Comparison of ENCODE assay signal across 8 cellular contexts in the genomic region with DNA sequence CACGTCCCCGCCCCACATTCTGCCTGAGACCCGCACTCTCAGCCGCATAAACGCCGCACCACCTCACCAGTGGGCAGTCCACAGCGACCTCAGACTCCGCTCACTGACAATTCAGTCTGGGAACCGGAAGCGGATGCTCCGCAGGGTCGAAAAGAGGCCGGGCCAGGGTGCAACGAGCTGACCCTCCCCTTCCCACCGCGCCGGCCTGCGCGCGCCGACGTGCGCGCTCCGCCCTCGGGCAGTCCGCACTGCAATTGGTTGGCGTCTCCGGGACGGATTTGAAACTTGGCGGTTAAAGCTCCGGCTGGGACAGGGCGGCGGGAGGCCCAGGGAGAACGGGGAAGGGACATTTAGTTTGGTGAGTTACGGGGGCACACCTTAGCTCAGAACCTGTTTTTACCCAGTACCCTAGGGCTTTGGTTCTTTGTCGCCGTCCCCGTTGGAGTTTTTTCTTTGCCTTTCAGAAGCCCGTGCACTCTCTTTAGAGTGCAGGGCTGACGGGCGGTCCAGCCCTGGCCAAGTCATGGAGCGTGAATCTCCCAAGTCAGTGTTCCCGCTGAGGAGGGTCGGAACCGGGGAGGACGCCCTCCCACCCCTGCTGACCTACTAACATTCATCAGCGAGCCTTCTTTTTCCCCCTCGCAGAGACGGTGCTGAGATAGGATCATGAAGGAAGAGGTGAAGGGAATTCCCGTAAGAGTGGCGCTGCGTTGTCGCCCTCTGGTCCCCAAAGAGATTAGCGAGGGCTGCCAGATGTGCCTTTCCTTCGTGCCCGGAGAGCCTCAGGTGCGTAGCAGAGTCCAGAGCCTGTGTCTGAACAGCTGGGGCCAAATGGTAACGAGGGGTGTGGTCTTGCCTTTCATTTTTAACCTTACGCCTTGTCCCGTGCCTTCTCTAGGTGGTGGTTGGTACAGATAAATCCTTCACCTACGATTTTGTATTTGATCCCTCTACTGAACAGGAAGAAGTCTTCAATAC. TPM values are rescaled to one million over a fixed set of nuclear protein-coding genes. Genes with fewer than 3 reads are reported as not detected.
DNase-seq lines count a peak whose midpoint lies in the region; ATAC-seq, FAIRE-seq and TF ChIP-seq lines count a peak whose summit lies in the region.

A gene with protein sequence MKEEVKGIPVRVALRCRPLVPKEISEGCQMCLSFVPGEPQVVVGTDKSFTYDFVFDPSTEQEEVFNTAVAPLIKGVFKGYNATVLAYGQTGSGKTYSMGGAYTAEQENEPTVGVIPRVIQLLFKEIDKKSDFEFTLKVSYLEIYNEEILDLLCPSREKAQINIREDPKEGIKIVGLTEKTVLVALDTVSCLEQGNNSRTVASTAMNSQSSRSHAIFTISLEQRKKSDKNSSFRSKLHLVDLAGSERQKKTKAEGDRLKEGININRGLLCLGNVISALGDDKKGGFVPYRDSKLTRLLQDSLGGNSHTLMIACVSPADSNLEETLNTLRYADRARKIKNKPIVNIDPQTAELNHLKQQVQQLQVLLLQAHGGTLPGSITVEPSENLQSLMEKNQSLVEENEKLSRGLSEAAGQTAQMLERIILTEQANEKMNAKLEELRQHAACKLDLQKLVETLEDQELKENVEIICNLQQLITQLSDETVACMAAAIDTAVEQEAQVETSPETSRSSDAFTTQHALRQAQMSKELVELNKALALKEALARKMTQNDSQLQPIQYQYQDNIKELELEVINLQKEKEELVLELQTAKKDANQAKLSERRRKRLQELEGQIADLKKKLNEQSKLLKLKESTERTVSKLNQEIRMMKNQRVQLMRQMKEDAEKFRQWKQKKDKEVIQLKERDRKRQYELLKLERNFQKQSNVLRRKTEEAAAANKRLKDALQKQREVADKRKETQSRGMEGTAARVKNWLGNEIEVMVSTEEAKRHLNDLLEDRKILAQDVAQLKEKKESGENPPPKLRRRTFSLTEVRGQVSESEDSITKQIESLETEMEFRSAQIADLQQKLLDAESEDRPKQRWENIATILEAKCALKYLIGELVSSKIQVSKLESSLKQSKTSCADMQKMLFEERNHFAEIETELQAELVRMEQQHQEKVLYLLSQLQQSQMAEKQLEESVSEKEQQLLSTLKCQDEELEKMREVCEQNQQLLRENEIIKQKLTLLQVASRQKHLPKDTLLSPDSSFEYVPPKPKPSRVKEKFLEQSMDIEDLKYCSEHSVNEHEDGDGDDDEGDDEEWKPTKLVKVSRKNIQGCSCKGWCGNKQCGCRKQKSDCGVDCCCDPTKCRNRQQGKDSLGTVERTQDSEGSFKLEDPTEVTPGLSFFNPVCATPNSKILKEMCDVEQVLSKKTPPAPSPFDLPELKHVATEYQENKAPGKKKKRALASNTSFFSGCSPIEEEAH (plus strand): TSS at position 312 of the 978 bp plus-strand sequence. CDS start 355 bp downstream, at position 667.
A gene with protein sequence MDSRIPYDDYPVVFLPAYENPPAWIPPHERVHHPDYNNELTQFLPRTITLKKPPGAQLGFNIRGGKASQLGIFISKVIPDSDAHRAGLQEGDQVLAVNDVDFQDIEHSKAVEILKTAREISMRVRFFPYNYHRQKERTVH (minus strand): TSS at position 135 of the 978 bp plus-strand sequence. CDS start 586 bp downstream, outside the sequence.

- H3K27me3 Mint-ChIP-seq in activated CD4-positive, alpha-beta T cell treated with anti-CD3 and anti-CD28 coated beads, Interleukin-2, amount 10 ng/mL, durations not matched to agents 7 days and 5 days, result no peaks in the 10 kb centered on the region

- WGBS in HepG2 (ENCODE audit: low lambda C conversion rate), result 0% methylated on average over 1 of the region's 62 CpGs

- H3K9me3 ChIP-seq in BE2C (no peaks in the 10 kb centered on the region), HepG2 (ENCODE audit: low read length) (no peaks in the 10 kb centered on the region)

- H3K27ac ChIP-seq in HepG2 (ENCODE audit: extremely low read length, insufficient read depth, low read length), result peak within 1 kb of the TSS; percentile 80

- peak; percentile 97 for FAIRE-seq in HepG2 (lab: Jason Lieb, UNC)

- POLR2A ChIA-PET in activated CD4-positive, alpha-beta T cell treated with anti-CD3 and anti-CD28 coated beads, Interleukin-2, amount 10 ng/mL, durations not matched to agents 7 days and 5 days (lab: Charles Lee), result interaction anchor here (0.7 to 1.1 kb wide), 2 partner anchors 122 to 123 kb away, joined by 3 read pairs; no protein-coding TSS in a partner anchor
- POLR2A ChIA-PET in HepG2 (lab: Yijun Ruan, JAX), result interaction anchor here (1.0 to 1.1 kb wide), 3 partner anchors 10 to 157 kb away, joined by 3 to 5 read pairs (median 3); a partner anchor contains a TSS

- peak within 1 kb of the TSS; percentile 94 for H3K27ac Mint-ChIP-seq in activated CD4-positive, alpha-beta T cell treated with anti-CD3 and anti-CD28 coated beads, Interleukin-2, amount 10 ng/mL, durations not matched to agents 7 days and 5 days

- H2AFZ ChIP-seq in HepG2 (ENCODE audit: low read length), result peak within 1 kb of the TSS; percentile 11

- no peaks in the 10 kb centered on the region for H4K20me1 ChIP-seq in HepG2 (ENCODE audit: insufficient read depth, low read length)

- peaks cover 37% of the 10 kb centered on the region for H3K36me3 Mint-ChIP-seq in activated CD4-positive, alpha-beta T cell treated with anti-CD3 and anti-CD28 coated beads, Interleukin-2, amount 10 ng/mL, durations not matched to agents 7 days and 5 days (ENCODE audit: low read depth)

- H3K4me3 Mint-ChIP-seq in activated CD4-positive, alpha-beta T cell treated with anti-CD3 and anti-CD28 coated beads, Interleukin-2, amount 10 ng/mL, durations not matched to agents 7 days and 5 days, result peak within 1 kb of the TSS; percentile 89

- H3K79me2 ChIP-seq in HepG2 (ENCODE audit: insufficient read depth, low read length), result peaks cover 15% of the 10 kb centered on the region

- H3K27me3 ChIP-seq in BE2C (no peaks in the 10 kb centered on the region), HepG2 (ENCODE audit: control insufficient read depth in 1 of 2, insufficient read depth in 2 of 2, low read length in 2 of 2) (no peaks in the 10 kb centered on the region; a peak in 1 of 5 replicates)

- H3K36me3 ChIP-seq in BE2C, result no peaks in the 10 kb centered on the region
- peaks cover 1 to 7% of the 10 kb centered on the region in 2 experiments; a peak in 3 of 5 replicates for H3K36me3 ChIP-seq in HepG2 (replicated peaks in 1 of 2; ENCODE audit: control insufficient read depth in 1 of 2, insufficient read depth in 2 of 2, low read length in 2 of 2)

- H3K4me2 ChIP-seq in HepG2 (ENCODE audit: low read depth, low read length), result peak within 1 kb of the TSS; percentile 74

- H3K4me1 ChIP-seq in BE2C (no peaks in the 10 kb centered on the region), HepG2 (ENCODE audit: insufficient read depth, low read length) (peaks cover 23% of the 10 kb centered on the region)

- H3K9me3 Mint-ChIP-seq in activated CD4-positive, alpha-beta T cell treated with anti-CD3 and anti-CD28 coated beads, Interleukin-2, amount 10 ng/mL, durations not matched to agents 7 days and 5 days, result no peaks in the 10 kb centered on the region

- no peak for TF ChIP-seq EP300 in HepG2 (IDR thresholded peaks at IDR 0.05; ENCODE audit: low read depth in 2 of 2, low read length in 2 of 2)
- no peak for TF ChIP-seq EP300 in HepG2 (CRISPR knock-in tag; IDR thresholded peaks at IDR 0.05; ENCODE audit: borderline replicate concordance)

- peak within 1 kb of the TSS; percentile 77 for H3K9ac ChIP-seq in HepG2 (ENCODE audit: insufficient read depth, low read depth, low read length)

- in situ Hi-C loops in HepG2 (cut with HindIII; ENCODE audit: extremely low pct_ligation_motif_present, low pct_unique_long_range_greater_than_20kb), result no loop called here

- intact Hi-C loops in HepG2 (cut with micrococcal nuclease; ENCODE audit: unreplicated experiment), result loop anchor here (5.0 to 10.0 kb wide), 2 partner anchors 142 to 1015 kb away; no protein-coding TSS in a partner anchor

- no peak for TF ChIP-seq CTCF in BE2C (IDR thresholded peaks at IDR 0.05; ENCODE audit: low read depth, low read length)
- 0 out of 2 replicates have a peak, but pooled peaks have one; percentile 8 for TF ChIP-seq CTCF in HepG2 (CRISPR knock-in tag; IDR thresholded peaks at IDR 0.05)

- DNase-seq in BE2C (peak; percentile 86), NCI-H510A treated with DMSO at 0.1 percent for 48 hours (lab: John Stamatoyannopoulos, UW) (peak; percentile 56), dedifferentiated amniotic fluid mesenchymal stem cell (ENCODE audit: extremely low spot score) (peak; percentile 61), HepG2 (ENCODE audit: low spot score) (peak; percentile 72)
- DNase-seq in activated CD4-positive, alpha-beta T cell treated with anti-CD3 and anti-CD28 coated beads, Interleukin-2, amount 10 ng/mL, durations not matched to agents 7 days and 5 days, result peak; percentile 85
- DNase-seq in stimulated activated CD4-positive, alpha-beta T cell treated with anti-CD3 and anti-CD28 coated beads, Interleukin-2, amount 100 ng/mL, for 48 hours, result peak; percentile 62 to 67

- peaks cover 33% of the 10 kb centered on the region for H3K4me1 Mint-ChIP-seq in activated CD4-positive, alpha-beta T cell treated with anti-CD3 and anti-CD28 coated beads, Interleukin-2, amount 10 ng/mL, durations not matched to agents 7 days and 5 days

- H3K4me3 ChIP-seq in BE2C (ENCODE audit: low read depth, low read length) (peak within 1 kb of the TSS; percentile 80), HepG2 (replicated peaks in 1 of 3; ENCODE audit: insufficient read depth in 1 of 3, low read depth in 2 of 3, low read length in 3 of 3) (peak within 1 kb of the TSS; percentile 68 to 83 (median 82))

- peak; percentile 98 for ATAC-seq in GM19043 (IDR thresholded peaks at IDR 0.05; ENCODE audit: low read depth, unreplicated experiment)
- ATAC-seq in HG03354 (IDR thresholded peaks at IDR 0.05; ENCODE audit: poor library complexity, severe bottlenecking, unreplicated experiment), result peak; percentile 97
- ATAC-seq in HepG2, result peak; percentile 99

- TF ChIP-seq POLR2A in HepG2 (IDR thresholded peaks at IDR 0.05; ENCODE audit: insufficient read depth in 1 of 2, low read depth in 2 of 2, low read length in 2 of 2), result peak; percentile 71 to 89; a peak in 3 of 4 replicates

- no peak for TF ChIP-seq RAD21 in HepG2 (CRISPR knock-in tag; IDR thresholded peaks at IDR 0.05)

- CTCF ChIA-PET in activated CD4-positive, alpha-beta T cell treated with anti-CD3 and anti-CD28 coated beads, Interleukin-2, amount 10 ng/mL, durations not matched to agents 7 days and 5 days (lab: Charles Lee), result no interaction called here
- CTCF ChIA-PET in HepG2 (lab: Yijun Ruan, JAX; ENCODE audit: low intra/inter-chr PET ratio, low total read pairs), result interaction anchor here (1.6 kb wide), 1 partner anchor 93 kb away, joined by 3 read pairs; no protein-coding TSS in a partner anchor

- TSS peak; percentile 76 for BruUV-seq in HepG2 (replicated peaks; lab: Mats Ljungman, UMichigan)

RNA-seq across cellular contexts. Expression of the first gene that starts in this region (rescaled TPM):
- 4.2 TPM for polyA plus RNA-seq in BE2C (2012; ENCODE audit: insufficient read depth, insufficient read length, low read depth)
- 10 to 100 TPM; 40.5 to 41.5 TPM for total RNA-seq in activated CD4-positive, alpha-beta T cell treated with anti-CD3 and anti-CD28 coated beads, Interleukin-2, amount 10 ng/mL, durations not matched to agents 7 days and 5 days
- total RNA-seq in HepG2 (2016; rRNA removed; fragmentation: Illumina TruSeq; extraction: Trizol), result 28.2 and 42.2 TPM in 2 replicates
- 5.5 and 6.2 TPM in 2 replicates for total RNA-seq in HepG2 (2016; cell fraction: cytosol; rRNA removed; fragmentation: Illumina TruSeq; extraction: Trizol; ENCODE audit: low read depth)
- 28.0 and 41.6 TPM in 2 replicates for total RNA-seq in HepG2 (2016; cell fraction: insoluble cytoplasmic fraction; rRNA removed; fragmentation: Illumina TruSeq; extraction: Trizol)
- total RNA-seq in HepG2 (2016; cell fraction: membrane; rRNA removed; fragmentation: Illumina TruSeq; extraction: Trizol), result 6.7 and 8.1 TPM in 2 replicates
- 24.1 and 25.7 TPM in 2 replicates for total RNA-seq in HepG2 (2016; cell fraction: nucleus; rRNA removed; fragmentation: Illumina TruSeq; extraction: Trizol)
- polyA plus RNA-seq in HepG2 (2011; rRNA removed), result 5.6 and 9.4 TPM in 2 replicates
- polyA plus RNA-seq in HepG2 (2011; cell fraction: cytosol; rRNA removed), result 4.9 and 5.4 TPM in 2 replicates
- 3.6 and 4.3 TPM in 2 replicates for polyA plus RNA-seq in HepG2 (2011; cell fraction: nucleus; rRNA removed)
- polyA plus RNA-seq in HepG2 (2012), result 4.9 and 10.9 TPM in 2 replicates
- polyA plus RNA-seq in HepG2 (2016; cell fraction: cytosol; fragmentation: Illumina TruSeq; extraction: Trizol; ENCODE audit: low read depth), result 0.69 and 0.99 TPM in 2 replicates
- polyA plus RNA-seq in HepG2 (2016; cell fraction: insoluble cytoplasmic fraction; fragmentation: Illumina TruSeq; extraction: Trizol; ENCODE audit: low read depth), result 31.4 and 33.9 TPM in 2 replicates
- polyA plus RNA-seq in HepG2 (2016; cell fraction: membrane; fragmentation: Illumina TruSeq; extraction: Trizol; ENCODE audit: low read depth), result 2.3 and 3.3 TPM in 2 replicates
- polyA plus RNA-seq in HepG2 (2016; cell fraction: nucleus; fragmentation: Illumina TruSeq; extraction: Trizol; ENCODE audit: insufficient read depth, low read depth), result 24.0 and 24.4 TPM in 2 replicates
- 5.2 and 36.2 TPM in 2 replicates for polyA minus RNA-seq in HepG2 (2011; rRNA and poly(A)+ RNA removed; ENCODE audit: low replicate concordance)
- 6.7 and 8.5 TPM in 2 replicates for polyA minus RNA-seq in HepG2 (2011; cell fraction: cytosol; rRNA and poly(A)+ RNA removed)
- polyA minus RNA-seq in HepG2 (2011; cell fraction: nucleus; rRNA and poly(A)+ RNA removed), result 11.3 and 13.4 TPM in 2 replicates

RNA-seq across cellular contexts. Expression of the second gene that starts in this region (rescaled TPM):
- polyA plus RNA-seq in BE2C (2012; ENCODE audit: insufficient read depth, insufficient read length, low read depth), result 54.2 TPM
- 10 to 100 TPM; 35.1 to 43.1 TPM for total RNA-seq in activated CD4-positive, alpha-beta T cell treated with anti-CD3 and anti-CD28 coated beads, Interleukin-2, amount 10 ng/mL, durations not matched to agents 7 days and 5 days
- 29.1 and 42.0 TPM in 2 replicates for total RNA-seq in HepG2 (2016; rRNA removed; fragmentation: Illumina TruSeq; extraction: Trizol)
- 16.3 and 17.6 TPM in 2 replicates for total RNA-seq in HepG2 (2016; cell fraction: cytosol; rRNA removed; fragmentation: Illumina TruSeq; extraction: Trizol; ENCODE audit: low read depth)
- total RNA-seq in HepG2 (2016; cell fraction: insoluble cytoplasmic fraction; rRNA removed; fragmentation: Illumina TruSeq; extraction: Trizol), result 31.0 and 43.0 TPM in 2 replicates
- 25.4 and 26.3 TPM in 2 replicates for total RNA-seq in HepG2 (2016; cell fraction: membrane; rRNA removed; fragmentation: Illumina TruSeq; extraction: Trizol)
- 14.4 and 15.8 TPM in 2 replicates for total RNA-seq in HepG2 (2016; cell fraction: nucleus; rRNA removed; fragmentation: Illumina TruSeq; extraction: Trizol)
- 42.9 and 47.0 TPM in 2 replicates for polyA plus RNA-seq in HepG2 (2011; rRNA removed)
- 35.7 and 40.1 TPM in 2 replicates for polyA plus RNA-seq in HepG2 (2011; cell fraction: cytosol; rRNA removed)
- polyA plus RNA-seq in HepG2 (2011; cell fraction: nucleus; rRNA removed), result 34.9 and 37.9 TPM in 2 replicates
- 22.3 and 28.3 TPM in 2 replicates for polyA plus RNA-seq in HepG2 (2012)
- 24.3 and 25.4 TPM in 2 replicates for polyA plus RNA-seq in HepG2 (2016; cell fraction: cytosol; fragmentation: Illumina TruSeq; extraction: Trizol; ENCODE audit: low read depth)
- 58.4 and 62.2 TPM in 2 replicates for polyA plus RNA-seq in HepG2 (2016; cell fraction: insoluble cytoplasmic fraction; fragmentation: Illumina TruSeq; extraction: Trizol; ENCODE audit: low read depth)
- 31.5 and 32.3 TPM in 2 replicates for polyA plus RNA-seq in HepG2 (2016; cell fraction: membrane; fragmentation: Illumina TruSeq; extraction: Trizol; ENCODE audit: low read depth)
- 30.3 and 34.7 TPM in 2 replicates for polyA plus RNA-seq in HepG2 (2016; cell fraction: nucleus; fragmentation: Illumina TruSeq; extraction: Trizol; ENCODE audit: insufficient read depth, low read depth)
- polyA minus RNA-seq in HepG2 (2011; rRNA and poly(A)+ RNA removed; ENCODE audit: low replicate concordance), result 40.3 and 181 TPM in 2 replicates
- polyA minus RNA-seq in HepG2 (2011; cell fraction: cytosol; rRNA and poly(A)+ RNA removed), result 13.1 and 17.2 TPM in 2 replicates
- polyA minus RNA-seq in HepG2 (2011; cell fraction: nucleus; rRNA and poly(A)+ RNA removed), result 11.6 and 14.9 TPM in 2 replicates

Comparison
In these comparisons a context has a peak if more than half of its experiments do, and no peak if none do; other contexts are left out.
1. Peak in every context shown above with its lines: DNase-seq, ATAC-seq, H3K4me3 ChIP-seq and H3K27ac ChIP-seq.